In genomic region chr2:186695081-186695756, GRCh38 we compare ENCODE assay signal across 8 cellular contexts. TPM values are rescaled to one million over a fixed set of nuclear protein-coding genes. Genes with fewer than 3 reads are reported as not detected.
DNase-seq lines count a peak whose midpoint lies in the region; ATAC-seq and TF ChIP-seq lines count a peak whose summit lies in the region.

No MANE protein-coding gene starts in this region.

- no peaks in the 10 kb centered on the region for H3K27me3 ChIP-seq in endocrine pancreas (ENCODE audit: control insufficient read depth, insufficient read depth, low read length)
- H3K27me3 ChIP-seq in neural progenitor cell: no peaks in the 10 kb centered on the region

- H3K4me3 ChIP-seq in endocrine pancreas (ENCODE audit: control insufficient read depth, insufficient read depth, low read length): peak overlapping the region; percentile 97
- H3K4me3 ChIP-seq in neural progenitor cell: peak overlapping the region; percentile 89

- peak overlapping the region; percentile 84; the same call in 1 of the 2 replicates for H3K9ac ChIP-seq in ES-I3 (ENCODE audit: low read depth, low read length)
- H3K9ac ChIP-seq in endocrine pancreas (ENCODE audit: control insufficient read depth, insufficient read depth, low read length): peak overlapping the region; percentile 65
- no peak overlapping the region for H3K9ac ChIP-seq in neural progenitor cell

- peak overlapping the region; percentile 96 for H2AFZ ChIP-seq in neural progenitor cell (replicated peaks)

- DNase-seq in NCI-H526 treated with DMSO at 0.1 percent for 48 hours (lab: John Stamatoyannopoulos, UW) (peak; percentile 67), neural progenitor cell (ENCODE audit: low spot score) (no peak), NCI-H1436 treated with DMSO at 0.1 percent for 48 hours (lab: John Stamatoyannopoulos, UW) (no peak)

- H4K20me1 ChIP-seq in neural progenitor cell (ENCODE audit: low read depth): no peaks in the 10 kb centered on the region

- H3K36me3 ChIP-seq in ES-I3 (ENCODE audit: insufficient read depth, low read length): no peaks in the 10 kb centered on the region
- H3K36me3 ChIP-seq in endocrine pancreas (ENCODE audit: control insufficient read depth, insufficient read depth, low read length): no peaks in the 10 kb centered on the region
- H3K36me3 ChIP-seq in neural progenitor cell: no peaks in the 10 kb centered on the region

- H3F3A ChIP-seq in neural progenitor cell (ENCODE audit: low read depth): peaks cover 15% of the 10 kb centered on the region

- peaks cover 12% of the 10 kb centered on the region for H3K36me3 Mint-ChIP-seq in neural progenitor cell

- H3K4me2 ChIP-seq in neural progenitor cell: peak overlapping the region; percentile 83

- H3K27ac ChIP-seq in neural progenitor cell: no peak overlapping the region

- H3K9me3 ChIP-seq in ES-I3 (ENCODE audit: control insufficient read depth, insufficient read depth, low read length): no peaks in the 10 kb centered on the region
- H3K9me3 ChIP-seq in endocrine pancreas (ENCODE audit: control insufficient read depth, low read length): no peaks in the 10 kb centered on the region
- no peaks in the 10 kb centered on the region for H3K9me3 ChIP-seq in neural progenitor cell (ENCODE audit: low read depth)

- ATAC-seq in GM18870 (IDR thresholded peaks at IDR 0.05; ENCODE audit: unreplicated experiment) (no peak), GM18498 (IDR thresholded peaks at IDR 0.05; ENCODE audit: unreplicated experiment) (no peak), HG03139 (IDR thresholded peaks at IDR 0.05; ENCODE audit: unreplicated experiment) (no peak)

- H3K79me2 ChIP-seq in neural progenitor cell (ENCODE audit: low read depth): peaks cover 44% of the 10 kb centered on the region

- no peak for TF ChIP-seq CTCF in neural progenitor cell (IDR thresholded peaks at IDR 0.05)

- H3K27ac Mint-ChIP-seq in neural progenitor cell: peak overlapping the region; percentile 51

- H3K4me3 Mint-ChIP-seq in neural progenitor cell: peak overlapping the region; percentile 99

- peaks cover 31% of the 10 kb centered on the region for H3K4me1 Mint-ChIP-seq in neural progenitor cell

- no peaks in the 10 kb centered on the region; the same call in 1 of the 2 replicates for H3K4me1 ChIP-seq in ES-I3 (ENCODE audit: insufficient read depth, low read length)
- H3K4me1 ChIP-seq in endocrine pancreas (ENCODE audit: control insufficient read depth, insufficient read depth, low read length): peaks cover 7% of the 10 kb centered on the region
- peaks cover 24% of the 10 kb centered on the region for H3K4me1 ChIP-seq in neural progenitor cell

- peaks cover 7% of the 10 kb centered on the region for H3K9me3 Mint-ChIP-seq in neural progenitor cell

- no peaks in the 10 kb centered on the region for H3K27me3 Mint-ChIP-seq in neural progenitor cell (ENCODE audit: insufficient read depth, low read depth)

RNA-seq across cellular contexts. Expression of gene FAM171B, which starts 1.4 kb away (rescaled TPM):
- total RNA-seq in neural progenitor cell (ENCODE audit: low replicate concordance): 17.2 and 28.4 TPM in 2 replicates
